Comparison of ENCODE assay signal across 18 cellular contexts in genomic region chr3:17623464-17623863, GRCh38.
DNase-seq lines count a peak whose midpoint lies in the region; ATAC-seq, FAIRE-seq and TF ChIP-seq lines count a peak whose summit lies in the region.
"Had no signal": no experiment of that assay in that cellular context is flagged by ENCODE, and none has a peak within 500 bp of the region (broad histone marks: within the 10 kb centered on the region; RNA-seq: fewer than 3 reads in every experiment).

No MANE protein-coding gene starts in this region.

- TF ChIP-seq CTCF in PC-3 (conservative IDR thresholded peaks at IDR 0.05; ENCODE audit: low read depth, low read length), result no peak
- no peak for TF ChIP-seq CTCF in esophagus muscularis mucosa (IDR thresholded peaks at IDR 0.05)

- H3K9ac ChIP-seq in PC-3 (ENCODE audit: low read length), result no peak overlapping the region

- H3K36me3 ChIP-seq in PC-3 (ENCODE audit: low read depth, low read length), result no peaks in the 10 kb centered on the region
- H3K36me3 ChIP-seq in esophagus muscularis mucosa, result peaks cover 0 to 8% (median 2%) of the 10 kb centered on the region in 4 donors
- H3K36me3 ChIP-seq: HAP-1 had no signal

- 97% methylated on average over 2 of the region's 2 CpGs for WGBS in esophagus muscularis mucosa

- POLR2A ChIA-PET in PC-3 (lab: Charles Lee; ENCODE audit: unreplicated experiment), result no interaction called here

- no peaks in the 10 kb centered on the region for H3K4me1 ChIP-seq in PC-3 (ENCODE audit: insufficient read depth, low read length)
- H3K4me1 ChIP-seq in esophagus muscularis mucosa, result peaks cover 0 to 3% (median 0%) of the 10 kb centered on the region in 4 donors

- intact Hi-C loops in PC-3 (cut with micrococcal nuclease), result no loop called here
- intact Hi-C loops in esophagus muscularis mucosa (cut with DNase I), result no loop called here

- ATAC-seq in PC-3, result no peak
- ATAC-seq in HG03280 (IDR thresholded peaks at IDR 0.05; ENCODE audit: unreplicated experiment), result no peak
- no peak for ATAC-seq in GM18505 (IDR thresholded peaks at IDR 0.05; ENCODE audit: unreplicated experiment)
- ATAC-seq: CD8-positive, alpha-beta T cell; K562 had no signal

- no peaks in the 10 kb centered on the region for H3K9me2 ChIP-seq in PC-3 (replicated peaks; ENCODE audit: low read length)

- DNase-seq in GM19239 (ENCODE audit: insufficient read length, low spot score) (no peak), globus pallidus (ENCODE audit: low spot score) (peak; percentile 84), midbrain (lab: John Stamatoyannopoulos, UW) (peak; percentile 32), PC-3 (no peak), esophagus muscularis mucosa (ENCODE audit: extremely low spot score) (no peak)
- DNase-seq: ACHN; CD8-positive, alpha-beta T cell; COR-L47; DND-41; GDM1; HFFc6; Karpas-422 had no signal

- H3K27ac ChIP-seq in PC-3 (ENCODE audit: low read length) (no peak overlapping the region), esophagus muscularis mucosa (replicated peaks in 1 of 4) (no peak overlapping the region)

- BruUV-seq in PC-3 (replicated peaks; lab: Mats Ljungman, UMichigan), result no TSS peak

- CTCF ChIA-PET in PC-3 (lab: Charles Lee), result no interaction called here

- H3K4me2 ChIP-seq in PC-3 (ENCODE audit: low read length), result no peak overlapping the region

- H3K27me3 ChIP-seq in PC-3 (ENCODE audit: low read length), result no peaks in the 10 kb centered on the region
- H3K27me3 ChIP-seq in esophagus muscularis mucosa, result no peaks in the 10 kb centered on the region

- H2AFZ ChIP-seq in PC-3 (ENCODE audit: low read length), result no peak overlapping the region

- no peaks in the 10 kb centered on the region for H3F3A ChIP-seq in PC-3 (ENCODE audit: low read length, unreplicated experiment)

- no peak for TF ChIP-seq EP300 in esophagus muscularis mucosa (IDR thresholded peaks at IDR 0.05)

- FAIRE-seq in GM19239 (lab: Jason Lieb, UNC), result peak; percentile 14
- FAIRE-seq: GM12892, H1, K562 had no signal

- no peaks in the 10 kb centered on the region for H3K9me3 ChIP-seq in PC-3 (ENCODE audit: low read length)
- no peaks in the 10 kb centered on the region for H3K9me3 ChIP-seq in esophagus muscularis mucosa
- H3K9me3 ChIP-seq: HAP-1 had no signal

- H4K20me1 ChIP-seq in PC-3 (ENCODE audit: low read length), result no peaks in the 10 kb centered on the region

- TF ChIP-seq POLR2A in GM18505 (IDR thresholded peaks at IDR 0.05; ENCODE audit: borderline replicate concordance, extremely low read depth, insufficient read depth, insufficient read length) (no peak), esophagus muscularis mucosa (IDR thresholded peaks at IDR 0.05; ENCODE audit: low read depth) (no peak)

- H3K4me3 ChIP-seq in PC-3 (ENCODE audit: low read length) (no peak overlapping the region), esophagus muscularis mucosa (no peak overlapping the region)
- H3K4me3 ChIP-seq: HAP-1, K562 had no signal

- H3K79me2 ChIP-seq in PC-3 (ENCODE audit: low read length), result 0 out of 2 replicates have a peak, but pooled peaks cover 3% of the 10 kb centered on the region

Comparison
In these comparisons a context has a peak if more than half of its experiments do, and no peak if none do; other contexts are left out.
1. DNase-seq: peak in globus pallidus (single experiment) and midbrain (single experiment); none in GM19239 (single experiment), PC-3 (single experiment) and esophagus muscularis mucosa (single experiment).